ENCODE assay signal across 1 cellular context in genomic region chr4:47533689-47534347, GRCh38.
A peak's percentile ranks its signal among the peaks of the same experiment; 100 is the strongest.
TF ChIP-seq lines count a peak whose summit lies in the region.

No MANE protein-coding gene starts in this region.

TF ChIP-seq in GM12878, 131 proteins besides CTCF, POLR2A, EP300 and RAD21 (continued from another document):
- TF ChIP-seq IKZF1 (conservative IDR thresholded peaks at IDR 0.05): peak; percentile 53; the same call in 1 of the 2 replicates
- no peak for TF ChIP-seq ELK1 (IDR thresholded peaks at IDR 0.05; ENCODE audit: low read depth, low read length)
- no peak for TF ChIP-seq NR2F1 (conservative IDR thresholded peaks at IDR 0.05)
- TF ChIP-seq ETV6 (conservative IDR thresholded peaks at IDR 0.05 in 1 of 2, IDR thresholded peaks at IDR 0.05 in 1 of 2; ENCODE audit: borderline replicate concordance in 1 of 2, low read depth in 1 of 2): peak in 1 of 2 experiments; percentile 36; a peak in 1 of 4 replicates
- TF ChIP-seq IKZF2 (IDR thresholded peaks at IDR 0.05): peak; percentile 44 to 62; a peak in 3 of 4 replicates
